In the genomic region with DNA sequence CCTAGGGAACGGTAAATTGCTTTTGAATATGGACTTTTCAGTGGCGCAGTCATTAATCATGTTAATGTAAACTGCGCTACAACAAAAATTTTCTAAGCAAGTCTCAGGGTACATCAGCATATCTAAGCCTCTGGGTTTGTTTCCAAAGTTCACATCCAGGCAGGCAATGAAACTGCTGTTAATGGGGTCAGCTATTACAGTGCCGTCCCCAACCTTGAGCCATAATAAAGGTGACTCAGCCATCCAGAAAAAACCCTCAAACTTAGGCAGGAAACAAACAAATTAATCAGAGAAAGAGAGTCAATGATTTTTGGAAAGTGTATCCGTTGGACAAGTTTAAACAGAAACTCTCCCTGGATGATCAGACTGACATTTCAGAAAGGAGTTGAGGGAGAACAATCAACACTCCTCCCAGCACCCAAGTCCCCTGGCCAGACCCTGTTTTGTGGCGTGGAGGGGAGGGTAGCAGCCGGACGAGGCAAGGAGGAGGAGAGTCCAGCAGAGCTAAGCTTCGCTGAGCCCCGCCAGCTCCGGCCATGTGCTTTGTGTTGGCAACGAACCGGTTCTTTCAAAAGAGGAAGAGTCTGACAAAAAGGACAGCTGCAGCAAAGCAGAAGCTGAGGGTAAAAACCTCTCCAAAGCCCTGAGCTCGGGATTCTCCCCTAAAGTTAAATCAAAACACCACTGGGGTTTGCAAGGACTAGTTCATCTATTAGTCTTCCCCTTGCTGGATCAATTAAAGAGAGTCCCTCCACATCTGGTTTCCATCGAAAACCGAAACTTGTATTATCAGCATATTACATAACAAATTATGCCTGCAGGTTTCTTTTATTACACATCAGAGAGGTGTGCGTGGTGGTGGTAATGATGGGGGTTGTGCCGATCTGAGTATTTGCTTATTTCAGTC, we compare ENCODE assay signal across 8 cellular contexts. TPM values are rescaled to one million over a fixed set of nuclear protein-coding genes. Genes with fewer than 3 reads are reported as not detected.
DNase-seq lines count a peak whose midpoint lies in the region; ATAC-seq, FAIRE-seq and TF ChIP-seq lines count a peak whose summit lies in the region.

No MANE protein-coding gene starts in this region.

- intact Hi-C loops in IMR-90 (cut with micrococcal nuclease): loop anchor here (1.0 to 5.0 kb wide), 7 partner anchors 38 to 748 kb away; a partner anchor contains a TSS

- no peak overlapping the region; the same call in 1 of the 2 replicates for H2BK120ac ChIP-seq in IMR-90 (ENCODE audit: low read depth, low read length)

- H2AFZ ChIP-seq in IMR-90 (replicated peaks; ENCODE audit: low read length, poor library complexity): peak overlapping the region; percentile 62

- peak; percentile 75 for FAIRE-seq in GM19239 (lab: Jason Lieb, UNC)

- POLR2A ChIA-PET in IMR-90 (lab: Charles Lee; ENCODE audit: unreplicated experiment): no interaction called here

- peaks cover 21% of the 10 kb centered on the region for H4K20me1 ChIP-seq in IMR-90 (ENCODE audit: insufficient read depth, low read length)

- H3K27me3 ChIP-seq in IMR-90 (ENCODE audit: control insufficient read depth, insufficient read depth, low read length) (no peaks in the 10 kb centered on the region), adipocyte (replicated peaks; ENCODE audit: control insufficient read depth, insufficient read depth, low read length) (no peaks in the 10 kb centered on the region), skeletal muscle tissue (ENCODE audit: control insufficient read depth in 3 of 3, insufficient read depth in 3 of 3, low read length in 3 of 3) (no peaks in the 10 kb centered on the region)

- ATAC-seq in IMR-90 (ENCODE audit: low read depth): no peak

- TF ChIP-seq POLR2A in IMR-90 (IDR thresholded peaks at IDR 0.05; ENCODE audit: low read depth, low read length): no peak

- H3K23ac ChIP-seq in IMR-90 (ENCODE audit: low read depth, low read length): peak overlapping the region; percentile 78

- H3K27ac ChIP-seq in IMR-90 (ENCODE audit: insufficient read depth, low read length) (peak overlapping the region; percentile 41; the same call in 1 of the 2 replicates), skeletal muscle tissue (ENCODE audit: low read depth, low read length) (peak overlapping the region; percentile 58)

- H3K9me1 ChIP-seq in IMR-90 (ENCODE audit: insufficient read depth, low read length): no peaks in the 10 kb centered on the region; the same call in 1 of the 2 replicates

- H2AK5ac ChIP-seq in IMR-90 (ENCODE audit: low read depth, low read length): no peak overlapping the region

- no peak overlapping the region for H2BK5ac ChIP-seq in IMR-90 (ENCODE audit: low read depth, low read length, poor library complexity, severe bottlenecking)

- in situ Hi-C loops in IMR-90 (cut with MboI; ENCODE audit: low sequenced_read_pairs): loop anchor here (5.0 kb wide), 1 partner anchor 203 kb away; no protein-coding TSS in a partner anchor

- TF ChIP-seq RAD21 in IMR-90 (IDR thresholded peaks at IDR 0.05; ENCODE audit: low read length): no peak

- H2BK20ac ChIP-seq in IMR-90 (ENCODE audit: low read depth, low read length): no peak overlapping the region

- no peak overlapping the region for H2BK15ac ChIP-seq in IMR-90 (ENCODE audit: low read depth, low read length)

- peak overlapping the region; percentile 32; the same call in 1 of the 2 replicates for H3K4ac ChIP-seq in IMR-90 (ENCODE audit: low read depth, low read length)

- peak overlapping the region; percentile 23; the same call in 1 of the 2 replicates for H3K14ac ChIP-seq in IMR-90 (replicated peaks; ENCODE audit: low read depth, low read length)

- DNase-seq in Ammon's horn (ENCODE audit: low spot score) (peak; percentile 83), GM19239 (ENCODE audit: insufficient read length, low spot score) (no peak), IMR-90 (peak; percentile 41), adipocyte (ENCODE audit: low read depth) (peak; percentile 45), hypothalamus (lab: John Stamatoyannopoulos, UW) (peak in 27 of 51 donors; percentile 34 to 87 (median 61)), NK-92 (lab: John Stamatoyannopoulos, UW; ENCODE audit: unreplicated experiment) (no peak)
- no peak for DNase-seq in activated CD8-positive, alpha-beta memory T cell treated with anti-CD3 and anti-CD28 coated beads, Interleukin-2, amount 50 U/mL, for 4 hours

- H3K9ac ChIP-seq in IMR-90 (ENCODE audit: low read depth, low read length) (no peak overlapping the region), adipocyte (ENCODE audit: low read length) (peak overlapping the region; percentile 83), skeletal muscle tissue (ENCODE audit: low read depth in 1 of 3, low read length in 3 of 3) (peak overlapping the region; percentile 45 to 88 (median 57))

- peak overlapping the region; percentile 55 for H2AK9ac ChIP-seq in IMR-90 (replicated peaks; ENCODE audit: low read depth, low read length, poor library complexity)

- no peaks in the 10 kb centered on the region for H3K36me3 ChIP-seq in IMR-90 (ENCODE audit: control insufficient read depth, insufficient read depth, low read length)
- no peaks in the 10 kb centered on the region for H3K36me3 ChIP-seq in adipocyte (ENCODE audit: control insufficient read depth, insufficient read depth, low read length, severe bottlenecking)
- H3K36me3 ChIP-seq in skeletal muscle tissue (ENCODE audit: control insufficient read depth in 3 of 3, insufficient read depth in 3 of 3, low read length in 3 of 3): no peaks in the 10 kb centered on the region

- no peaks in the 10 kb centered on the region for H3K9me3 ChIP-seq in IMR-90 (ENCODE audit: control insufficient read depth, insufficient read depth, low read length)
- no peaks in the 10 kb centered on the region for H3K9me3 ChIP-seq in adipocyte (ENCODE audit: control insufficient read depth, low read length)
- H3K9me3 ChIP-seq in skeletal muscle tissue (ENCODE audit: control insufficient read depth in 3 of 3, low read length in 3 of 3): no peaks in the 10 kb centered on the region

- dilution Hi-C loops in IMR-90 (cut with HindIII; ENCODE audit: low sequenced_read_pairs, unreplicated experiment): no loop called here

- peaks cover 3 to 44% of the 10 kb centered on the region in 2 experiments for H3K79me1 ChIP-seq in IMR-90 (ENCODE audit: low read depth in 1 of 2, low read length in 2 of 2)

- H3K18ac ChIP-seq in IMR-90 (ENCODE audit: low read depth, low read length): no peak overlapping the region; the same call in 1 of the 2 replicates

- no peak overlapping the region for H3K56ac ChIP-seq in IMR-90 (ENCODE audit: extremely low read depth, insufficient read depth, low read length)

- H3K4me2 ChIP-seq in IMR-90 (ENCODE audit: low read depth, low read length): peak overlapping the region; percentile 61

- CTCF ChIA-PET in IMR-90 (lab: Yijun Ruan, JAX): interaction anchor here (1.3 to 2.4 kb wide), 7 partner anchors 18 to 211 kb away, joined by 3 to 12 read pairs (median 4); no protein-coding TSS in a partner anchor

- H3K4me3 ChIP-seq in IMR-90 (ENCODE audit: insufficient read depth, low read depth, low read length) (no peak overlapping the region), adipocyte (ENCODE audit: low read length) (peak overlapping the region; percentile 70), skeletal muscle tissue (ENCODE audit: low read length in 3 of 3) (peak overlapping the region; percentile 22 to 65 (median 47))

- H3K4me1 ChIP-seq in IMR-90 (ENCODE audit: control insufficient read depth, insufficient read depth, low read length): peaks cover 21% of the 10 kb centered on the region
- peaks cover 81% of the 10 kb centered on the region for H3K4me1 ChIP-seq in adipocyte (ENCODE audit: control insufficient read depth, insufficient read depth, low read length)
- peaks cover 75 to 81% (median 78%) of the 10 kb centered on the region in 3 donors for H3K4me1 ChIP-seq in skeletal muscle tissue (ENCODE audit: control insufficient read depth in 3 of 3, insufficient read depth in 3 of 3, low read length in 3 of 3)

- no peak for TF ChIP-seq CTCF in IMR-90 (conservative IDR thresholded peaks at IDR 0.05; ENCODE audit: low read depth, low read length)

- H4K8ac ChIP-seq in IMR-90 (ENCODE audit: low read depth in 2 of 2, low read length in 2 of 2): no peak overlapping the region

- H4K5ac ChIP-seq in IMR-90 (ENCODE audit: low read depth, low read length): no peak overlapping the region

- H4K91ac ChIP-seq in IMR-90 (ENCODE audit: insufficient read depth, low read depth, low read length): no peak overlapping the region

- WGBS in IMR-90 (ENCODE audit: extremely low coverage in 2 of 2, insufficient read length in 1 of 2), 2 experiments: 14% methylated on average over 7 of the region's 18 CpGs; no CpG with 5 or more reads in 1 of the 2 experiments

- no TSS peak for BruUV-seq in IMR-90 (replicated peaks; lab: Mats Ljungman, UMichigan)

TF ChIP-seq in IMR-90, 13 proteins besides CTCF, POLR2A, EP300 and RAD21:
- no peak for TF ChIP-seq MAFK (IDR thresholded peaks at IDR 0.05; ENCODE audit: low read depth, low read length)
- no peak for TF ChIP-seq FOS (IDR thresholded peaks at IDR 0.05; ENCODE audit: low read depth, low read length)
- TF ChIP-seq MXI1 (IDR thresholded peaks at IDR 0.05; ENCODE audit: borderline replicate concordance, low read depth, low read length): peak; percentile 77; the same call in 1 of the 2 replicates

RNA-seq across cellular contexts. Expression of a gene that starts 3.6 kb away (rescaled TPM):
- total RNA-seq in IMR-90 (2012; rRNA removed) (5.3 and 5.7 TPM in 2 replicates), skeletal muscle tissue (32.4 TPM)
- 3.8 and 5.0 TPM in 2 replicates for polyA plus RNA-seq in IMR-90 (2012; rRNA removed)
- 2.5 and 4.1 TPM in 2 replicates for polyA plus RNA-seq in IMR-90 (2012; cell fraction: cytosol; rRNA removed)
- 7.0 and 12.4 TPM in 2 replicates for polyA plus RNA-seq in IMR-90 (2012; cell fraction: nucleus; rRNA removed; ENCODE audit: low replicate concordance)

RNA-seq across cellular contexts. Expression of a gene that starts 51.1 kb away (rescaled TPM):
- total RNA-seq in IMR-90 (2012; rRNA removed) (9.7 and 22.8 TPM in 2 replicates), skeletal muscle tissue (14.1 TPM)
- 9.5 and 12.7 TPM in 2 replicates for polyA plus RNA-seq in IMR-90 (2012; rRNA removed)
- polyA plus RNA-seq in IMR-90 (2012; cell fraction: cytosol; rRNA removed): 3.4 and 3.9 TPM in 2 replicates
- polyA plus RNA-seq in IMR-90 (2012; cell fraction: nucleus; rRNA removed; ENCODE audit: low replicate concordance): 1.3 and 13.1 TPM in 2 replicates

Comparison
In these comparisons a context has a peak if more than half of its experiments do, and no peak if none do; other contexts are left out.
1. DNase-seq: peak in Ammon's horn (single experiment), IMR-90 (single experiment), adipocyte (single experiment) and hypothalamus (27 of 51); none in GM19239 (single experiment), NK-92 (single experiment) and activated CD8-positive, alpha-beta memory T cell treated with anti-CD3 and anti-CD28 coated beads, Interleukin-2, amount 50 U/mL, for 4 hours (single experiment).